13 cellular contexts compared by ENCODE assay signal in the genomic region with DNA sequence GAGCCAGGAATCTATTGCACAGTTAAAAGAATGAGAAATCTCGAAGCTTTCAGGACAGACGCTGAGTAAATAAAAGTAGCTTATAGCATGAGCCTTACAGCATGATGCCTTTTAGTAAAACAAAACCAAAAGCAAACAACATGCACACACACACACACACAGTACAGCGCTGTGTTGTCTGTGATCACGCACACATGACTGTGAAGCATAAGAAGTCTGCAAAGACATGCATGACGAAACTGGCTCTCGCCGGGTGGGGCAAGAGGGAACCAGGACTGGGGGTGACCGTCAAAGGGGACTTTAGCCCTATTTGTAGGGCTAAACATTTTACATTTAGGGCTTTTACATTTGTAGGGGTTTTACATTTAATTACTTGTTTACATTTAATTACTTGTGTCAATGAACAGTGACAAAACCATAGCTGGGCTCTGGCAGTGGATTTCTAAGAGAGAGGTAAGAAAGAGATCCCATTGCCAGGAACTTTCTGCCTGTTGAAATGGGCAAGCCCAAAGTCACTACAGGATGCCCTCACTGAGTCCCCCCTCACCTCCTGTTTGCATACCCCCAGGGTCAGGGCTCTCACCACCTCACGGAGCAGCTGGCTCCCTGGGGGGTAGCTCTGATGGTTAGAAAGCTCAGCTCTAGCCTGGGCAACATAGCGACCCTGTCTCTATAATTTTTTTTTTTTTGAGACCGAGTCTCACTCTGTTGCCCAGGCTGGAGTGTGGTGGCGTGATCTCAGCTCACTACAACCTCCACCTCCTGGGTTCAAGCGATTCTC. TPM values are rescaled to one million over a fixed set of nuclear protein-coding genes. Genes with fewer than 3 reads are reported as not detected.
DNase-seq lines count a peak whose midpoint lies in the region; ATAC-seq and TF ChIP-seq lines count a peak whose summit lies in the region.
"Had no signal": no experiment of that assay in that cellular context is flagged by ENCODE, and none has a peak within 500 bp of the region (broad histone marks: within the 10 kb centered on the region; RNA-seq: fewer than 3 reads in every experiment).

No MANE protein-coding gene starts in this region.

- TF ChIP-seq CTCF in chondrocyte (IDR thresholded peaks at IDR 0.05), result no peak

- H4K91ac ChIP-seq in neuronal stem cell (ENCODE audit: low read depth, low read length, poor library complexity), result no peak overlapping the region

- H3K79me1 ChIP-seq in neuronal stem cell (ENCODE audit: low read depth, low read length), result no peaks in the 10 kb centered on the region

- peaks cover 16% of the 10 kb centered on the region for H3K27me3 Mint-ChIP-seq in chondrocyte (ENCODE audit: low read depth)

- H3K36me3 ChIP-seq in neuronal stem cell (replicated peaks in 1 of 2; ENCODE audit: control insufficient read depth in 2 of 2, insufficient read depth in 2 of 2, low read length in 2 of 2), result no peaks in the 10 kb centered on the region
- H3K36me3 ChIP-seq: ascending aorta, left lung had no signal

- no peak overlapping the region for H3K14ac ChIP-seq in neuronal stem cell (ENCODE audit: low read length)

- no peak overlapping the region for H3K27ac ChIP-seq in neuronal stem cell (replicated peaks; ENCODE audit: low read length)
- H3K27ac ChIP-seq: ascending aorta, left lung had no signal

- H3K4me1 ChIP-seq in neuronal stem cell (ENCODE audit: control insufficient read depth in 2 of 2, insufficient read depth in 1 of 2, low read depth in 1 of 2, low read length in 2 of 2), result peaks cover 0 to 4% of the 10 kb centered on the region in 2 donors
- H3K4me1 ChIP-seq: ascending aorta, left lung had no signal

- no peaks in the 10 kb centered on the region for H3K36me3 Mint-ChIP-seq in chondrocyte (ENCODE audit: low read depth)

- H2AK5ac ChIP-seq in neuronal stem cell (ENCODE audit: low read depth, low read length), result no peak overlapping the region

- H4K8ac ChIP-seq in neuronal stem cell (ENCODE audit: low read depth, low read length), result no peak overlapping the region

- no peak overlapping the region for H3K4me2 ChIP-seq in neuronal stem cell (ENCODE audit: insufficient read depth, low read length, poor library complexity, severe bottlenecking)

- no peak overlapping the region for H2BK15ac ChIP-seq in neuronal stem cell (ENCODE audit: low read length)

- H3K18ac ChIP-seq in neuronal stem cell (ENCODE audit: low read length), result peak overlapping the region; percentile 13

- no peak overlapping the region for H3K27ac Mint-ChIP-seq in chondrocyte (ENCODE audit: unreplicated experiment)

- no peak overlapping the region for H2BK120ac ChIP-seq in neuronal stem cell (ENCODE audit: low read depth, low read length)

- H3K4me3 ChIP-seq in neuronal stem cell (ENCODE audit: low read length in 2 of 2), result no peak overlapping the region
- H3K4me3 ChIP-seq: ascending aorta, left lung had no signal

- H3K27me3 ChIP-seq in neuronal stem cell (ENCODE audit: control insufficient read depth in 3 of 3, insufficient read depth in 3 of 3, low read depth in 1 of 3, low read length in 3 of 3), result peaks cover 0 to 23% (median 0%) of the 10 kb centered on the region in 3 experiments
- H3K27me3 ChIP-seq: ascending aorta, left lung had no signal

- no peaks in the 10 kb centered on the region for H3K9me3 Mint-ChIP-seq in chondrocyte (ENCODE audit: low read depth)
- H3K9me3 Mint-ChIP-seq: stimulated activated naive CD8-positive, alpha-beta T cell treated with anti-CD3 and anti-CD28 coated beads, Interleukin-15, Interleukin-2, amounts not matched to agents 100 ng/mL and 50 ng/mL, for 24 hours had no signal

- H2AFZ ChIP-seq in neuronal stem cell (ENCODE audit: low read length), result peak overlapping the region; percentile 45

- DNase-seq in NAMALWA (ENCODE audit: low spot score), result peak; percentile 47
- DNase-seq in neuronal stem cell (ENCODE audit: low spot score), result no peak
- DNase-seq in NCI-H1694 (lab: John Stamatoyannopoulos, UW), result no peak
- no peak for DNase-seq in chondrocyte (ENCODE audit: low spot score)
- no peak for DNase-seq in stimulated activated CD4-positive, alpha-beta T cell treated with anti-CD3 and anti-CD28 coated beads, Interleukin-15, amount 100 ng/mL, for 24 hours
- no peak for DNase-seq in putamen (ENCODE audit: low spot score)
- DNase-seq: activated T-cell treated with anti-CD3 and anti-CD28 coated beads, Interleukin-2, amount 50 U/mL, for 48 hours; left lung had no signal

- H2BK5ac ChIP-seq in neuronal stem cell (ENCODE audit: low read length), result no peak overlapping the region

- H3K9me3 ChIP-seq in neuronal stem cell (replicated peaks in 1 of 2; ENCODE audit: control insufficient read depth in 2 of 2, insufficient read depth in 1 of 2, low read depth in 1 of 2, low read length in 2 of 2), result no peaks in the 10 kb centered on the region
- H3K9me3 ChIP-seq: ascending aorta, left lung had no signal

- H3K4ac ChIP-seq in neuronal stem cell (ENCODE audit: low read length), result no peak overlapping the region

- H2BK12ac ChIP-seq in neuronal stem cell (ENCODE audit: low read length), result no peak overlapping the region

- no peak overlapping the region for H3K4me3 Mint-ChIP-seq in chondrocyte (ENCODE audit: unreplicated experiment)
- H3K4me3 Mint-ChIP-seq: stimulated activated naive CD8-positive, alpha-beta T cell treated with anti-CD3 and anti-CD28 coated beads, Interleukin-15, Interleukin-2, amounts not matched to agents 100 ng/mL and 50 ng/mL, for 24 hours had no signal

- H3K23ac ChIP-seq in neuronal stem cell (ENCODE audit: low read depth, low read length, poor library complexity), result no peak overlapping the region

- peaks cover 15% of the 10 kb centered on the region for H3K4me1 Mint-ChIP-seq in chondrocyte (ENCODE audit: low read depth)

- H3K9ac ChIP-seq in neuronal stem cell (ENCODE audit: low read depth, low read length, poor library complexity), result no peak overlapping the region

- peak; percentile 35 for ATAC-seq in GM18519 (IDR thresholded peaks at IDR 0.05; ENCODE audit: low FRiP score, unreplicated experiment)
- peak; percentile 33 for ATAC-seq in GM21723 (IDR thresholded peaks at IDR 0.05; ENCODE audit: unreplicated experiment)
- ATAC-seq: left lung had no signal

- WGBS in neuronal stem cell (ENCODE audit: extremely low coverage in 2 of 2, insufficient read length in 2 of 2, insufficient replicate concordance in 1 of 2), 2 donors, result no CpG with 5 or more reads among the region's 13 CpGs

RNA-seq across cellular contexts. Expression of a gene that starts 2.0 kb away (rescaled TPM):
- not detected for polyA plus RNA-seq in neuronal stem cell (2013, experiment 1 of 2)
- polyA plus RNA-seq in neuronal stem cell (2013, experiment 2 of 2), result not detected
- total RNA-seq in chondrocyte, result not detected in 3 replicates
- total RNA-seq: ascending aorta, glomerular endothelial cell had no signal
